ENCODE assay signal across 1 cellular context in the genomic region with DNA sequence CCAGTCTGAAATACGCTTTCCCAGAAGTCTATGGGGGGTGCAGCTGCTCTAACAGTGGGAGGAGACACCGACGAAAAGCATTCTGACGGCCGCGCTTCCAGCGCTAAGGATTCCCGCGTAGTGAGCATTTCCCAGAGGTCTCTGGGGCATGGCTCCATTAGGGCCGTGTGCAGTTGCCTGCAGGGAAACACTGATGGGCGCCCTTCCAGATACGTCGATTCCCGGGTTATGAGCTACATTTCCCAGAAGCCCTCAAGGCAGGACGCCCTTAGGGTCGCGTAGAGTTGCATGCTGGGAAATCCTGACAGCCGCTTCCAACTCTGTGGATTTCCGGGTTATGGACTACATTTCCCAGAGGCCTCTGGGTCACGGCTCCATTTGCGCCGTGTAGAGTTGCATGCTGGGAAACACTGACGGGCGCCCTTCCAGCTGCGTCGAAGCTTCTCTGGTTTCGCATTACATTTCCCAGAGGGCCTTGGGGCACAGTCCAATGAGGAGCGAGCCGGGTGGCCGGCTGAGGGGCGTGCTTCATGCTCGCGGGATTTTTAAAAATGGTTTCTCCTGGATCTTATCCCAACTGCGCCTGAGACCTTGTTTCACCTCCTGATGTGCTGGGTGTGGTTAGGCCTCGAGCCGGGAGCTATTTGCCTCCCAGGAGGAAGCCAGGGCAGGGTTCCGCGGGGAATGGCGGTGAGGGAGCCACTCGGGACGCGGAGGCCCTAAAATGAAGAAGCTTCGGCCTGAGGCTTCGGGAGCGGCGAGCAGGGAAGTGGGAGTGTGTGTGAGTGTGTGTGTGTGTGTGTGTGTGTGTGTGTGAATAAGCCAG.
A peak's percentile ranks its signal among the peaks of the same experiment; 100 is the strongest.
TF ChIP-seq lines count a peak whose summit lies in the region.

No MANE protein-coding gene starts in this region.

TF ChIP-seq in HepG2, 621 proteins besides CTCF, POLR2A, EP300 and RAD21 (continued from another document and continues in another):
- TF ChIP-seq, protein P1, sequence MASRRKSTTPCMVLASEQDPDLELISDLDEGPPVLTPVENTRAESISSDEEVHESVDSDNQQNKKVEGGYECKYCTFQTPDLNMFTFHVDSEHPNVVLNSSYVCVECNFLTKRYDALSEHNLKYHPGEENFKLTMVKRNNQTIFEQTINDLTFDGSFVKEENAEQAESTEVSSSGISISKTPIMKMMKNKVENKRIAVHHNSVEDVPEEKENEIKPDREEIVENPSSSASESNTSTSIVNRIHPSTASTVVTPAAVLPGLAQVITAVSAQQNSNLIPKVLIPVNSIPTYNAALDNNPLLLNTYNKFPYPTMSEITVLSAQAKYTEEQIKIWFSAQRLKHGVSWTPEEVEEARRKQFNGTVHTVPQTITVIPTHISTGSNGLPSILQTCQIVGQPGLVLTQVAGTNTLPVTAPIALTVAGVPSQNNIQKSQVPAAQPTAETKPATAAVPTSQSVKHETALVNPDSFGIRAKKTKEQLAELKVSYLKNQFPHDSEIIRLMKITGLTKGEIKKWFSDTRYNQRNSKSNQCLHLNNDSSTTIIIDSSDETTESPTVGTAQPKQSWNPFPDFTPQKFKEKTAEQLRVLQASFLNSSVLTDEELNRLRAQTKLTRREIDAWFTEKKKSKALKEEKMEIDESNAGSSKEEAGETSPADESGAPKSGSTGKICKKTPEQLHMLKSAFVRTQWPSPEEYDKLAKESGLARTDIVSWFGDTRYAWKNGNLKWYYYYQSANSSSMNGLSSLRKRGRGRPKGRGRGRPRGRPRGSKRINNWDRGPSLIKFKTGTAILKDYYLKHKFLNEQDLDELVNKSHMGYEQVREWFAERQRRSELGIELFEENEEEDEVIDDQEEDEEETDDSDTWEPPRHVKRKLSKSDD (CRISPR knock-in tag; IDR thresholded peaks at IDR 0.05; ENCODE audit: low read depth): 0 out of 2 replicates have a peak, but pooled peaks have one; percentile 37
- TF ChIP-seq NFIC (IDR thresholded peaks at IDR 0.05; ENCODE audit: low read length): no peak
- no peak for TF ChIP-seq ZNF567 (CRISPR knock-in tag; IDR thresholded peaks at IDR 0.05; ENCODE audit: borderline replicate concordance)
- TF ChIP-seq NR1H2 (CRISPR knock-in tag; IDR thresholded peaks at IDR 0.05; ENCODE audit: borderline replicate concordance, low read depth): no peak
- TF ChIP-seq FOXK1 (CRISPR knock-in tag; IDR thresholded peaks at IDR 0.05; ENCODE audit: borderline replicate concordance, low read depth): peak; percentile 62
- no peak for TF ChIP-seq ZSCAN9 (CRISPR knock-in tag; IDR thresholded peaks at IDR 0.05; ENCODE audit: borderline replicate concordance)
- TF ChIP-seq, protein P2, sequence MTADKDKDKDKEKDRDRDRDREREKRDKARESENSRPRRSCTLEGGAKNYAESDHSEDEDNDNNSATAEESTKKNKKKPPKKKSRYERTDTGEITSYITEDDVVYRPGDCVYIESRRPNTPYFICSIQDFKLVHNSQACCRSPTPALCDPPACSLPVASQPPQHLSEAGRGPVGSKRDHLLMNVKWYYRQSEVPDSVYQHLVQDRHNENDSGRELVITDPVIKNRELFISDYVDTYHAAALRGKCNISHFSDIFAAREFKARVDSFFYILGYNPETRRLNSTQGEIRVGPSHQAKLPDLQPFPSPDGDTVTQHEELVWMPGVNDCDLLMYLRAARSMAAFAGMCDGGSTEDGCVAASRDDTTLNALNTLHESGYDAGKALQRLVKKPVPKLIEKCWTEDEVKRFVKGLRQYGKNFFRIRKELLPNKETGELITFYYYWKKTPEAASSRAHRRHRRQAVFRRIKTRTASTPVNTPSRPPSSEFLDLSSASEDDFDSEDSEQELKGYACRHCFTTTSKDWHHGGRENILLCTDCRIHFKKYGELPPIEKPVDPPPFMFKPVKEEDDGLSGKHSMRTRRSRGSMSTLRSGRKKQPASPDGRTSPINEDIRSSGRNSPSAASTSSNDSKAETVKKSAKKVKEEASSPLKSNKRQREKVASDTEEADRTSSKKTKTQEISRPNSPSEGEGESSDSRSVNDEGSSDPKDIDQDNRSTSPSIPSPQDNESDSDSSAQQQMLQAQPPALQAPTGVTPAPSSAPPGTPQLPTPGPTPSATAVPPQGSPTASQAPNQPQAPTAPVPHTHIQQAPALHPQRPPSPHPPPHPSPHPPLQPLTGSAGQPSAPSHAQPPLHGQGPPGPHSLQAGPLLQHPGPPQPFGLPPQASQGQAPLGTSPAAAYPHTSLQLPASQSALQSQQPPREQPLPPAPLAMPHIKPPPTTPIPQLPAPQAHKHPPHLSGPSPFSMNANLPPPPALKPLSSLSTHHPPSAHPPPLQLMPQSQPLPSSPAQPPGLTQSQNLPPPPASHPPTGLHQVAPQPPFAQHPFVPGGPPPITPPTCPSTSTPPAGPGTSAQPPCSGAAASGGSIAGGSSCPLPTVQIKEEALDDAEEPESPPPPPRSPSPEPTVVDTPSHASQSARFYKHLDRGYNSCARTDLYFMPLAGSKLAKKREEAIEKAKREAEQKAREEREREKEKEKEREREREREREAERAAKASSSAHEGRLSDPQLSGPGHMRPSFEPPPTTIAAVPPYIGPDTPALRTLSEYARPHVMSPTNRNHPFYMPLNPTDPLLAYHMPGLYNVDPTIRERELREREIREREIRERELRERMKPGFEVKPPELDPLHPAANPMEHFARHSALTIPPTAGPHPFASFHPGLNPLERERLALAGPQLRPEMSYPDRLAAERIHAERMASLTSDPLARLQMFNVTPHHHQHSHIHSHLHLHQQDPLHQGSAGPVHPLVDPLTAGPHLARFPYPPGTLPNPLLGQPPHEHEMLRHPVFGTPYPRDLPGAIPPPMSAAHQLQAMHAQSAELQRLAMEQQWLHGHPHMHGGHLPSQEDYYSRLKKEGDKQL (CRISPR knock-in tag; IDR thresholded peaks at IDR 0.05; ENCODE audit: low read depth): no peak
- peak; percentile 73; the same call in 1 of the 2 replicates for TF ChIP-seq ZMYM4 (CRISPR knock-in tag; IDR thresholded peaks at IDR 0.05)
- TF ChIP-seq FOSL2 (CRISPR knock-in tag; IDR thresholded peaks at IDR 0.05): peak; percentile 22; the same call in 1 of the 2 replicates
- TF ChIP-seq GATAD1 (CRISPR knock-in tag; IDR thresholded peaks at IDR 0.05): peak; percentile 81
- TF ChIP-seq SIX4 (CRISPR knock-in tag; IDR thresholded peaks at IDR 0.05): peak; percentile 98
- TF ChIP-seq SP1 (IDR thresholded peaks at IDR 0.05): no peak
- peak; percentile 11; the same call in 1 of the 2 replicates for TF ChIP-seq SP1 (CRISPR knock-in tag; IDR thresholded peaks at IDR 0.05)
- TF ChIP-seq ZBTB38 (CRISPR knock-in tag; IDR thresholded peaks at IDR 0.05): peak; percentile 80
- TF ChIP-seq, protein P3, sequence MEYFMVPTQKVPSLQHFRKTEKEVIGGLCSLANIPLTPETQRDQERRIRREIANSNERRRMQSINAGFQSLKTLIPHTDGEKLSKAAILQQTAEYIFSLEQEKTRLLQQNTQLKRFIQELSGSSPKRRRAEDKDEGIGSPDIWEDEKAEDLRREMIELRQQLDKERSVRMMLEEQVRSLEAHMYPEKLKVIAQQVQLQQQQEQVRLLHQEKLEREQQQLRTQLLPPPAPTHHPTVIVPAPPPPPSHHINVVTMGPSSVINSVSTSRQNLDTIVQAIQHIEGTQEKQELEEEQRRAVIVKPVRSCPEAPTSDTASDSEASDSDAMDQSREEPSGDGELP (IDR thresholded peaks at IDR 0.05; ENCODE audit: borderline replicate concordance, low read depth): peak; percentile 70; the same call in 1 of the 2 replicates
- TF ChIP-seq ZFY (CRISPR knock-in tag; IDR thresholded peaks at IDR 0.05): peak; percentile 25; the same call in 1 of the 2 replicates
- TF ChIP-seq, protein P4, sequence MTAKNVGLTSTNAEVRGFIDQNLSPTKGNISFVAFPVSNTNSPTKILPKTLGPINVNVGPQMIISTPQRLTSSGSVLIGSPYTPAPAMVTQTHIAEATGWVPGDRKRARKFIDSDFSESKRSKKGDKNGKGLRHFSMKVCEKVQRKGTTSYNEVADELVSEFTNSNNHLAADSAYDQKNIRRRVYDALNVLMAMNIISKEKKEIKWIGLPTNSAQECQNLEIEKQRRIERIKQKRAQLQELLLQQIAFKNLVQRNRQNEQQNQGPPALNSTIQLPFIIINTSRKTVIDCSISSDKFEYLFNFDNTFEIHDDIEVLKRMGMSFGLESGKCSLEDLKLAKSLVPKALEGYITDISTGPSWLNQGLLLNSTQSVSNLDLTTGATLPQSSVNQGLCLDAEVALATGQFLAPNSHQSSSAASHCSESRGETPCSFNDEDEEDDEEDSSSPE (CRISPR knock-in tag; IDR thresholded peaks at IDR 0.05): peak; percentile 96
- TF ChIP-seq GABPB1 (CRISPR knock-in tag; IDR thresholded peaks at IDR 0.05): peak; percentile 71
- TF ChIP-seq PCBP1 (IDR thresholded peaks at IDR 0.05; ENCODE audit: borderline replicate concordance, low read depth, low read length): no peak
- peak; percentile 36; the same call in 1 of the 2 replicates for TF ChIP-seq ZFP90 (CRISPR knock-in tag; IDR thresholded peaks at IDR 0.05; ENCODE audit: borderline replicate concordance)
- 0 out of 2 replicates have a peak, but pooled peaks have one; percentile 9 for TF ChIP-seq MED1 (CRISPR knock-in tag; IDR thresholded peaks at IDR 0.05)
- TF ChIP-seq YY1 (IDR thresholded peaks at IDR 0.05; ENCODE audit: insufficient read depth, insufficient replicate concordance, low read depth, low read length): peak; percentile 85
- peak; percentile 97 for TF ChIP-seq ELF1 (CRISPR knock-in tag; IDR thresholded peaks at IDR 0.05)
- TF ChIP-seq, protein P5, sequence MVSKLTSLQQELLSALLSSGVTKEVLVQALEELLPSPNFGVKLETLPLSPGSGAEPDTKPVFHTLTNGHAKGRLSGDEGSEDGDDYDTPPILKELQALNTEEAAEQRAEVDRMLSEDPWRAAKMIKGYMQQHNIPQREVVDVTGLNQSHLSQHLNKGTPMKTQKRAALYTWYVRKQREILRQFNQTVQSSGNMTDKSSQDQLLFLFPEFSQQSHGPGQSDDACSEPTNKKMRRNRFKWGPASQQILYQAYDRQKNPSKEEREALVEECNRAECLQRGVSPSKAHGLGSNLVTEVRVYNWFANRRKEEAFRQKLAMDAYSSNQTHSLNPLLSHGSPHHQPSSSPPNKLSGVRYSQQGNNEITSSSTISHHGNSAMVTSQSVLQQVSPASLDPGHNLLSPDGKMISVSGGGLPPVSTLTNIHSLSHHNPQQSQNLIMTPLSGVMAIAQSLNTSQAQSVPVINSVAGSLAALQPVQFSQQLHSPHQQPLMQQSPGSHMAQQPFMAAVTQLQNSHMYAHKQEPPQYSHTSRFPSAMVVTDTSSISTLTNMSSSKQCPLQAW (CRISPR knock-in tag; IDR thresholded peaks at IDR 0.05): 0 out of 2 replicates have a peak, but pooled peaks have one; percentile 26
- peak; percentile 81 for TF ChIP-seq NR2C2 (CRISPR knock-in tag; IDR thresholded peaks at IDR 0.05; ENCODE audit: borderline replicate concordance)
- TF ChIP-seq SRY (CRISPR knock-in tag; IDR thresholded peaks at IDR 0.05): no peak
- TF ChIP-seq ZNF749 (CRISPR knock-in tag; IDR thresholded peaks at IDR 0.05; ENCODE audit: borderline replicate concordance): no peak
- TF ChIP-seq, protein P6, sequence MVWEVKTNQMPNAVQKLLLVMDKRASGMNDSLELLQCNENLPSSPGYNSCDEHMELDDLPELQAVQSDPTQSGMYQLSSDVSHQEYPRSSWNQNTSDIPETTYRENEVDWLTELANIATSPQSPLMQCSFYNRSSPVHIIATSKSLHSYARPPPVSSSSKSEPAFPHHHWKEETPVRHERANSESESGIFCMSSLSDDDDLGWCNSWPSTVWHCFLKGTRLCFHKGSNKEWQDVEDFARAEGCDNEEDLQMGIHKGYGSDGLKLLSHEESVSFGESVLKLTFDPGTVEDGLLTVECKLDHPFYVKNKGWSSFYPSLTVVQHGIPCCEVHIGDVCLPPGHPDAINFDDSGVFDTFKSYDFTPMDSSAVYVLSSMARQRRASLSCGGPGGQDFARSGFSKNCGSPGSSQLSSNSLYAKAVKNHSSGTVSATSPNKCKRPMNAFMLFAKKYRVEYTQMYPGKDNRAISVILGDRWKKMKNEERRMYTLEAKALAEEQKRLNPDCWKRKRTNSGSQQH (CRISPR knock-in tag; IDR thresholded peaks at IDR 0.05; ENCODE audit: low read depth): 0 out of 2 replicates have a peak, but pooled peaks have one; percentile 34
- no peak for TF ChIP-seq SMC3 (IDR thresholded peaks at IDR 0.05; ENCODE audit: low read length)
- TF ChIP-seq, protein P7, sequence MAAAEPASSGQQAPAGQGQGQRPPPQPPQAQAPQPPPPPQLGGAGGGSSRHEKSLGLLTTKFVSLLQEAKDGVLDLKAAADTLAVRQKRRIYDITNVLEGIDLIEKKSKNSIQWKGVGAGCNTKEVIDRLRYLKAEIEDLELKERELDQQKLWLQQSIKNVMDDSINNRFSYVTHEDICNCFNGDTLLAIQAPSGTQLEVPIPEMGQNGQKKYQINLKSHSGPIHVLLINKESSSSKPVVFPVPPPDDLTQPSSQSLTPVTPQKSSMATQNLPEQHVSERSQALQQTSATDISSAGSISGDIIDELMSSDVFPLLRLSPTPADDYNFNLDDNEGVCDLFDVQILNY (CRISPR knock-in tag; conservative IDR thresholded peaks at IDR 0.05): peak; percentile 82; the same call in 1 of the 2 replicates
- peak; percentile 96; the same call in 1 of the 2 replicates for TF ChIP-seq SIN3A (IDR thresholded peaks at IDR 0.05; ENCODE audit: borderline replicate concordance, low read depth, low read length)
- TF ChIP-seq ZSCAN29 (CRISPR knock-in tag; conservative IDR thresholded peaks at IDR 0.05): peak; percentile 50; the same call in 1 of the 2 replicates
- TF ChIP-seq, protein P8, sequence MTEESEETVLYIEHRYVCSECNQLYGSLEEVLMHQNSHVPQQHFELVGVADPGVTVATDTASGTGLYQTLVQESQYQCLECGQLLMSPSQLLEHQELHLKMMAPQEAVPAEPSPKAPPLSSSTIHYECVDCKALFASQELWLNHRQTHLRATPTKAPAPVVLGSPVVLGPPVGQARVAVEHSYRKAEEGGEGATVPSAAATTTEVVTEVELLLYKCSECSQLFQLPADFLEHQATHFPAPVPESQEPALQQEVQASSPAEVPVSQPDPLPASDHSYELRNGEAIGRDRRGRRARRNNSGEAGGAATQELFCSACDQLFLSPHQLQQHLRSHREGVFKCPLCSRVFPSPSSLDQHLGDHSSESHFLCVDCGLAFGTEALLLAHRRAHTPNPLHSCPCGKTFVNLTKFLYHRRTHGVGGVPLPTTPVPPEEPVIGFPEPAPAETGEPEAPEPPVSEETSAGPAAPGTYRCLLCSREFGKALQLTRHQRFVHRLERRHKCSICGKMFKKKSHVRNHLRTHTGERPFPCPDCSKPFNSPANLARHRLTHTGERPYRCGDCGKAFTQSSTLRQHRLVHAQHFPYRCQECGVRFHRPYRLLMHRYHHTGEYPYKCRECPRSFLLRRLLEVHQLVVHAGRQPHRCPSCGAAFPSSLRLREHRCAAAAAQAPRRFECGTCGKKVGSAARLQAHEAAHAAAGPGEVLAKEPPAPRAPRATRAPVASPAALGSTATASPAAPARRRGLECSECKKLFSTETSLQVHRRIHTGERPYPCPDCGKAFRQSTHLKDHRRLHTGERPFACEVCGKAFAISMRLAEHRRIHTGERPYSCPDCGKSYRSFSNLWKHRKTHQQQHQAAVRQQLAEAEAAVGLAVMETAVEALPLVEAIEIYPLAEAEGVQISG (CRISPR knock-in tag; IDR thresholded peaks at IDR 0.05): peak; percentile 58; the same call in 1 of the 2 replicates
- no peak for TF ChIP-seq ARNT2 (CRISPR knock-in tag; IDR thresholded peaks at IDR 0.05; ENCODE audit: low read depth)
- TF ChIP-seq, protein P9, sequence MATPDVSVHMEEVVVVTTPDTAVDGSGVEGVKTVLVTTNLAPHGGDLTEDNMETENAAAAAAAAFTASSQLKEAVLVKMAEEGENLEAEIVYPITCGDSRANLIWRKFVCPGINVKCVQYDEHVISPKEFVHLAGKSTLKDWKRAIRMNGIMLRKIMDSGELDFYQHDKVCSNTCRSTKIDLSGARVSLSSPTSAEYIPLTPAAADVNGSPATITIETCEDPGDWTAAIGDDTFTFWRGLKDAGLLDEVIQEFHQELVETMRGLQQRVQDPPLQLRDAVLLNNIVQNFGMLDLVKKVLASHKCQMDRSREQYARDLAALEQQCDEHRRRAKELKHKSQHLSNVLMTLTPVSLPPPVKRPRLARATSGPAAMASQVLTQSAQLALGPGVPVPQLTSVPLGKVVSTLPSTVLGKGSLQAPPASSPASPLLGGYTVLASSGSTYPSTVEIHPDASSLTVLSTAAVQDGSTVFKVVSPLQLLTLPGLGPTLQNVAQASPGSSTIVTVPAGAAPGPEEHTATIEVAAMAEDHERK (CRISPR knock-in tag; IDR thresholded peaks at IDR 0.05; ENCODE audit: low read depth): peak; percentile 72; the same call in 1 of the 2 replicates
